ENCODE assay signal across 29 cellular contexts in genomic region chr5:112353678-112354077, GRCh38.
"Had no signal": no experiment of that assay in that cellular context is flagged by ENCODE, and none has a peak within 500 bp of the region (broad histone marks: within the 10 kb centered on the region; RNA-seq: fewer than 3 reads in every experiment).

No MANE protein-coding gene starts in this region.

- ATAC-seq: activated CD4-positive, alpha-beta T cell treated with anti-CD3 and anti-CD28 coated beads for 36 hours; activated naive CD4-positive, alpha-beta T cell treated with anti-CD3 and anti-CD28 coated beads, Interleukin-2, amount 50 U/mL, for 72 hours; activated T-cell treated with anti-CD3 and anti-CD28 coated beads, Interleukin-2, amount 50 U/mL, for 72 hours; T-helper 17 cell had no signal

- H3K27me3 ChIP-seq: brain microvascular endothelial cell, dorsolateral prefrontal cortex had no signal

- H3K4me3 ChIP-seq: coronary artery, dorsolateral prefrontal cortex had no signal

- H3K4me3 Mint-ChIP-seq: activated CD4-positive, alpha-beta memory T cell treated with anti-CD3 and anti-CD28 coated beads, Interleukin-2, amount 10 ng/mL, durations not matched to agents 7 days and 5 days; activated CD4-positive, alpha-beta T cell treated with anti-CD3 and anti-CD28 coated beads for 36 hours; activated CD4-positive, alpha-beta T cell treated with anti-CD3 and anti-CD28 coated beads, Interleukin-2, amount 10 ng/mL, durations not matched to agents 7 days and 5 days; activated naive CD4-positive, alpha-beta T cell treated with anti-CD3 and anti-CD28 coated beads, Interleukin-2, amount 10 ng/mL, durations not matched to agents 7 days and 5 days; activated T-cell treated with anti-CD3 and anti-CD28 coated beads, Interleukin-2, amount 50 U/mL, for 24 hours; activated T-cell treated with anti-CD3 and anti-CD28 coated beads, Interleukin-2, amount 50 U/mL, for 72 hours; central memory CD8-positive, alpha-beta T cell; dendritic cell treated with granulocyte-macrophage colony-stimulating factor and Interleukin-4, amounts not matched to agents 40 ng/mL and 50 ng/mL, for 4 days; endodermal cell; T-helper 17 cell; T-helper 2 cell treated with Interferon-gamma antibody and Interleukin-4, amounts not matched to agents 5 μg/mL and 100 μg/mL, for 36 hours had no signal

- H3K27me3 Mint-ChIP-seq: dendritic cell treated with granulocyte-macrophage colony-stimulating factor and Interleukin-4, amounts not matched to agents 40 ng/mL and 50 ng/mL, for 4 days; T-helper 17 cell had no signal

- DNase-seq: activated CD4-positive, alpha-beta memory T cell treated with anti-CD3 and anti-CD28 coated beads, Interleukin-2, amount 10 ng/mL, durations not matched to agents 7 days and 5 days; activated CD4-positive, alpha-beta T cell treated with anti-CD3 and anti-CD28 coated beads for 36 hours; activated CD4-positive, alpha-beta T cell treated with anti-CD3 and anti-CD28 coated beads, Interleukin-2, amount 10 ng/mL, durations not matched to agents 7 days and 5 days; activated CD4-positive, alpha-beta T cell treated with anti-CD3 and anti-CD28 coated beads, Interleukin-2, amount 50 U/mL, for 4 hours; activated CD4-positive, CD25-positive, alpha-beta regulatory T cell; activated CD4-positive, CD25-positive, alpha-beta regulatory T cell treated with anti-CD3 and anti-CD28 coated beads, Interleukin-2, amount 50 U/mL, for 72 hours; activated CD8-positive, alpha-beta memory T cell treated with anti-CD3 and anti-CD28 coated beads, Interleukin-2, amount 50 U/mL, for 48 hours; activated gamma-delta T cell; activated naive CD4-positive, alpha-beta T cell; activated naive CD4-positive, alpha-beta T cell treated with anti-CD3 and anti-CD28 coated beads, Interleukin-2, amount 10 ng/mL, durations not matched to agents 7 days and 5 days; activated T-cell treated with anti-CD3 and anti-CD28 coated beads for 4 hours; activated T-cell treated with anti-CD3 and anti-CD28 coated beads, Interleukin-2, amount 50 U/mL, for 24 hours; activated T-cell treated with anti-CD3 and anti-CD28 coated beads, Interleukin-2, amount 50 U/mL, for 72 hours; amniotic stem cell; anterior cingulate cortex; brain microvascular endothelial cell; dorsolateral prefrontal cortex; effector memory CD4-positive, alpha-beta T cell; endodermal cell; foreskin fibroblast; T-helper 1 cell; T-helper 17 cell; T1000; WERI-Rb-1 had no signal

- H3K36me3 Mint-ChIP-seq: activated naive CD4-positive, alpha-beta T cell treated with anti-CD3 and anti-CD28 coated beads, Interleukin-2, amount 10 ng/mL, durations not matched to agents 7 days and 5 days had no signal

- H3K9me3 Mint-ChIP-seq: activated CD4-positive, alpha-beta memory T cell treated with anti-CD3 and anti-CD28 coated beads, Interleukin-2, amount 10 ng/mL, durations not matched to agents 7 days and 5 days; activated CD4-positive, alpha-beta T cell treated with anti-CD3 and anti-CD28 coated beads, Interleukin-2, amount 10 ng/mL, durations not matched to agents 7 days and 5 days; activated naive CD4-positive, alpha-beta T cell treated with anti-CD3 and anti-CD28 coated beads, Interleukin-2, amount 10 ng/mL, durations not matched to agents 7 days and 5 days; activated T-cell treated with anti-CD3 and anti-CD28 coated beads, Interleukin-2, amount 50 U/mL, for 24 hours; activated T-cell treated with anti-CD3 and anti-CD28 coated beads, Interleukin-2, amount 50 U/mL, for 72 hours; dendritic cell treated with granulocyte-macrophage colony-stimulating factor and Interleukin-4, amounts not matched to agents 40 ng/mL and 50 ng/mL, for 4 days; endodermal cell; T-helper 2 cell treated with Interferon-gamma antibody and Interleukin-4, amounts not matched to agents 5 μg/mL and 100 μg/mL, for 36 hours had no signal

- H3K27ac ChIP-seq: brain microvascular endothelial cell, coronary artery, dorsolateral prefrontal cortex, WERI-Rb-1 had no signal

- H3K4me1 Mint-ChIP-seq: activated CD4-positive, alpha-beta T cell treated with anti-CD3 and anti-CD28 coated beads for 36 hours; activated CD4-positive, alpha-beta T cell treated with anti-CD3 and anti-CD28 coated beads, Interleukin-2, amount 10 ng/mL, durations not matched to agents 7 days and 5 days; activated naive CD4-positive, alpha-beta T cell treated with anti-CD3 and anti-CD28 coated beads, Interleukin-2, amount 10 ng/mL, durations not matched to agents 7 days and 5 days; T-helper 17 cell had no signal

- H3K36me3 ChIP-seq: brain microvascular endothelial cell, WERI-Rb-1 had no signal

- H3K27ac Mint-ChIP-seq: activated CD4-positive, alpha-beta memory T cell treated with anti-CD3 and anti-CD28 coated beads, Interleukin-2, amount 10 ng/mL, durations not matched to agents 7 days and 5 days; activated CD4-positive, alpha-beta T cell treated with anti-CD3 and anti-CD28 coated beads for 36 hours; activated CD4-positive, alpha-beta T cell treated with anti-CD3 and anti-CD28 coated beads, Interleukin-2, amount 10 ng/mL, durations not matched to agents 7 days and 5 days; activated naive CD4-positive, alpha-beta T cell treated with anti-CD3 and anti-CD28 coated beads, Interleukin-2, amount 10 ng/mL, durations not matched to agents 7 days and 5 days; activated naive CD4-positive, alpha-beta T cell treated with anti-CD3 and anti-CD28 coated beads, Interleukin-2, amount 50 U/mL, for 72 hours; activated T-cell treated with anti-CD3 and anti-CD28 coated beads, Interleukin-2, amount 50 U/mL, for 24 hours; activated T-cell treated with anti-CD3 and anti-CD28 coated beads, Interleukin-2, amount 50 U/mL, for 72 hours; dendritic cell treated with granulocyte-macrophage colony-stimulating factor and Interleukin-4, amounts not matched to agents 40 ng/mL and 50 ng/mL, for 4 days; T-helper 17 cell; T-helper 2 cell treated with Interferon-gamma antibody and Interleukin-4, amounts not matched to agents 5 μg/mL and 100 μg/mL, for 36 hours had no signal
